Comparison of ENCODE assay signal across 1 cellular context in genomic region chr6:7910654-7911344, GRCh38.
TF ChIP-seq lines count a peak whose summit lies in the region.

TSS of gene TXNDC5 (minus strand) at chr6:7910788. CDS start at chr6:7910776, 12 bp downstream.

TF ChIP-seq in K562, 482 proteins besides CTCF, POLR2A, EP300 and RAD21 (continued from another document and continues in another):
- TF ChIP-seq CREB3L1 (IDR thresholded peaks at IDR 0.05; ENCODE audit: borderline replicate concordance, low read depth) (no peak), JUN (IDR thresholded peaks at IDR 0.05; ENCODE audit: borderline replicate concordance, low read depth, low read length) (no peak), JUN (CRISPR knock-in tag; IDR thresholded peaks at IDR 0.05; ENCODE audit: borderline replicate concordance) (no peak), ARID1B (IDR thresholded peaks at IDR 0.05) (no peak), HDAC3 (IDR thresholded peaks at IDR 0.05; ENCODE audit: borderline replicate concordance, partially characterized antibody) (no peak), DMBX1 (CRISPR knock-in tag; IDR thresholded peaks at IDR 0.05; ENCODE audit: borderline replicate concordance) (no peak), RHOXF2B (CRISPR knock-in tag; conservative IDR thresholded peaks at IDR 0.05) (no peak), SMARCC2 (IDR thresholded peaks at IDR 0.05; ENCODE audit: low read depth) (no peak), TBL1XR1 (IDR thresholded peaks at IDR 0.05; ENCODE audit: low read length in 2 of 2) (no peak), TEAD2 (tag; IDR thresholded peaks at IDR 0.05) (no peak), SMAD4 (CRISPR knock-in tag; conservative IDR thresholded peaks at IDR 0.05) (0 out of 2 replicates have a peak, but pooled peaks have one; percentile 17), ZNF766 (CRISPR knock-in tag; conservative IDR thresholded peaks at IDR 0.05) (no peak), MEF2D (tag; conservative IDR thresholded peaks at IDR 0.05; ENCODE audit: low read depth) (no peak), ZNF277 (CRISPR knock-in tag; IDR thresholded peaks at IDR 0.05; ENCODE audit: borderline replicate concordance) (no peak), MAFK (IDR thresholded peaks at IDR 0.05; ENCODE audit: low read length) (0 out of 2 replicates have a peak, but pooled peaks have one; percentile 8), PHF8 (IDR thresholded peaks at IDR 0.05; ENCODE audit: borderline replicate concordance, low read length) (peak; percentile 48; the same call in 1 of the 2 replicates), ZBTB7A (IDR thresholded peaks at IDR 0.05; ENCODE audit: borderline replicate concordance, control insufficient read depth, low read depth, low read length) (no peak), ERF (CRISPR knock-in tag; IDR thresholded peaks at IDR 0.05) (no peak), ZNF707 (CRISPR knock-in tag; conservative IDR thresholded peaks at IDR 0.05) (no peak), HINFP (tag; conservative IDR thresholded peaks at IDR 0.05; ENCODE audit: low read depth) (no peak), ZNF124 (CRISPR knock-in tag; IDR thresholded peaks at IDR 0.05) (no peak), ZNF133 (CRISPR knock-in tag; IDR thresholded peaks at IDR 0.05) (no peak), ARID4B (CRISPR knock-in tag; IDR thresholded peaks at IDR 0.05) (no peak; the same call in 1 of the 2 replicates), RFX5 (IDR thresholded peaks at IDR 0.05; ENCODE audit: low read depth, low read length) (no peak), POLR2AphosphoS2 (IDR thresholded peaks at IDR 0.05; ENCODE audit: low read length) (no peak), ESRRB (CRISPR knock-in tag; IDR thresholded peaks at IDR 0.05; ENCODE audit: borderline replicate concordance) (no peak), GABPA (tag; conservative IDR thresholded peaks at IDR 0.05; ENCODE audit: low read depth) (peak; percentile 71), CHCHD3 (CRISPR knock-in tag; IDR thresholded peaks at IDR 0.05) (no peak), SMARCA5 (IDR thresholded peaks at IDR 0.05) (no peak), NFRKB (IDR thresholded peaks at IDR 0.05; ENCODE audit: low read depth) (no peak), SMARCA4 (IDR thresholded peaks at IDR 0.05) (no peak), ADNP (tag; IDR thresholded peaks at IDR 0.05) (no peak), MCM2 (IDR thresholded peaks at IDR 0.05; ENCODE audit: low read depth) (no peak), CSDE1 (IDR thresholded peaks at IDR 0.05) (no peak), FOS (IDR thresholded peaks at IDR 0.05; ENCODE audit: extremely low read depth, insufficient read length) (no peak), ATF7 (IDR thresholded peaks at IDR 0.05) (peak; percentile 43), KDM1A (IDR thresholded peaks at IDR 0.05) (no peak), ZNF274 (IDR thresholded peaks at IDR 0.05; ENCODE audit: borderline replicate concordance, low read depth, low read length) (no peak)
- TF ChIP-seq, protein P1, sequence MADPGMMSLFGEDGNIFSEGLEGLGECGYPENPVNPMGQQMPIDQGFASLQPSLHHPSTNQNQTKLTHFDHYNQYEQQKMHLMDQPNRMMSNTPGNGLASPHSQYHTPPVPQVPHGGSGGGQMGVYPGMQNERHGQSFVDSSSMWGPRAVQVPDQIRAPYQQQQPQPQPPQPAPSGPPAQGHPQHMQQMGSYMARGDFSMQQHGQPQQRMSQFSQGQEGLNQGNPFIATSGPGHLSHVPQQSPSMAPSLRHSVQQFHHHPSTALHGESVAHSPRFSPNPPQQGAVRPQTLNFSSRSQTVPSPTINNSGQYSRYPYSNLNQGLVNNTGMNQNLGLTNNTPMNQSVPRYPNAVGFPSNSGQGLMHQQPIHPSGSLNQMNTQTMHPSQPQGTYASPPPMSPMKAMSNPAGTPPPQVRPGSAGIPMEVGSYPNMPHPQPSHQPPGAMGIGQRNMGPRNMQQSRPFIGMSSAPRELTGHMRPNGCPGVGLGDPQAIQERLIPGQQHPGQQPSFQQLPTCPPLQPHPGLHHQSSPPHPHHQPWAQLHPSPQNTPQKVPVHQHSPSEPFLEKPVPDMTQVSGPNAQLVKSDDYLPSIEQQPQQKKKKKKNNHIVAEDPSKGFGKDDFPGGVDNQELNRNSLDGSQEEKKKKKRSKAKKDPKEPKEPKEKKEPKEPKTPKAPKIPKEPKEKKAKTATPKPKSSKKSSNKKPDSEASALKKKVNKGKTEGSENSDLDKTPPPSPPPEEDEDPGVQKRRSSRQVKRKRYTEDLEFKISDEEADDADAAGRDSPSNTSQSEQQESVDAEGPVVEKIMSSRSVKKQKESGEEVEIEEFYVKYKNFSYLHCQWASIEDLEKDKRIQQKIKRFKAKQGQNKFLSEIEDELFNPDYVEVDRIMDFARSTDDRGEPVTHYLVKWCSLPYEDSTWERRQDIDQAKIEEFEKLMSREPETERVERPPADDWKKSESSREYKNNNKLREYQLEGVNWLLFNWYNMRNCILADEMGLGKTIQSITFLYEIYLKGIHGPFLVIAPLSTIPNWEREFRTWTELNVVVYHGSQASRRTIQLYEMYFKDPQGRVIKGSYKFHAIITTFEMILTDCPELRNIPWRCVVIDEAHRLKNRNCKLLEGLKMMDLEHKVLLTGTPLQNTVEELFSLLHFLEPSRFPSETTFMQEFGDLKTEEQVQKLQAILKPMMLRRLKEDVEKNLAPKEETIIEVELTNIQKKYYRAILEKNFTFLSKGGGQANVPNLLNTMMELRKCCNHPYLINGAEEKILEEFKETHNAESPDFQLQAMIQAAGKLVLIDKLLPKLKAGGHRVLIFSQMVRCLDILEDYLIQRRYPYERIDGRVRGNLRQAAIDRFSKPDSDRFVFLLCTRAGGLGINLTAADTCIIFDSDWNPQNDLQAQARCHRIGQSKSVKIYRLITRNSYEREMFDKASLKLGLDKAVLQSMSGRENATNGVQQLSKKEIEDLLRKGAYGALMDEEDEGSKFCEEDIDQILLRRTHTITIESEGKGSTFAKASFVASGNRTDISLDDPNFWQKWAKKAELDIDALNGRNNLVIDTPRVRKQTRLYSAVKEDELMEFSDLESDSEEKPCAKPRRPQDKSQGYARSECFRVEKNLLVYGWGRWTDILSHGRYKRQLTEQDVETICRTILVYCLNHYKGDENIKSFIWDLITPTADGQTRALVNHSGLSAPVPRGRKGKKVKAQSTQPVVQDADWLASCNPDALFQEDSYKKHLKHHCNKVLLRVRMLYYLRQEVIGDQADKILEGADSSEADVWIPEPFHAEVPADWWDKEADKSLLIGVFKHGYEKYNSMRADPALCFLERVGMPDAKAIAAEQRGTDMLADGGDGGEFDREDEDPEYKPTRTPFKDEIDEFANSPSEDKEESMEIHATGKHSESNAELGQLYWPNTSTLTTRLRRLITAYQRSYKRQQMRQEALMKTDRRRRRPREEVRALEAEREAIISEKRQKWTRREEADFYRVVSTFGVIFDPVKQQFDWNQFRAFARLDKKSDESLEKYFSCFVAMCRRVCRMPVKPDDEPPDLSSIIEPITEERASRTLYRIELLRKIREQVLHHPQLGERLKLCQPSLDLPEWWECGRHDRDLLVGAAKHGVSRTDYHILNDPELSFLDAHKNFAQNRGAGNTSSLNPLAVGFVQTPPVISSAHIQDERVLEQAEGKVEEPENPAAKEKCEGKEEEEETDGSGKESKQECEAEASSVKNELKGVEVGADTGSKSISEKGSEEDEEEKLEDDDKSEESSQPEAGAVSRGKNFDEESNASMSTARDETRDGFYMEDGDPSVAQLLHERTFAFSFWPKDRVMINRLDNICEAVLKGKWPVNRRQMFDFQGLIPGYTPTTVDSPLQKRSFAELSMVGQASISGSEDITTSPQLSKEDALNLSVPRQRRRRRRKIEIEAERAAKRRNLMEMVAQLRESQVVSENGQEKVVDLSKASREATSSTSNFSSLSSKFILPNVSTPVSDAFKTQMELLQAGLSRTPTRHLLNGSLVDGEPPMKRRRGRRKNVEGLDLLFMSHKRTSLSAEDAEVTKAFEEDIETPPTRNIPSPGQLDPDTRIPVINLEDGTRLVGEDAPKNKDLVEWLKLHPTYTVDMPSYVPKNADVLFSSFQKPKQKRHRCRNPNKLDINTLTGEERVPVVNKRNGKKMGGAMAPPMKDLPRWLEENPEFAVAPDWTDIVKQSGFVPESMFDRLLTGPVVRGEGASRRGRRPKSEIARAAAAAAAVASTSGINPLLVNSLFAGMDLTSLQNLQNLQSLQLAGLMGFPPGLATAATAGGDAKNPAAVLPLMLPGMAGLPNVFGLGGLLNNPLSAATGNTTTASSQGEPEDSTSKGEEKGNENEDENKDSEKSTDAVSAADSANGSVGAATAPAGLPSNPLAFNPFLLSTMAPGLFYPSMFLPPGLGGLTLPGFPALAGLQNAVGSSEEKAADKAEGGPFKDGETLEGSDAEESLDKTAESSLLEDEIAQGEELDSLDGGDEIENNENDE (IDR thresholded peaks at IDR 0.05; ENCODE audit: low read depth, low read length): no peak
- TF ChIP-seq, protein P2, sequence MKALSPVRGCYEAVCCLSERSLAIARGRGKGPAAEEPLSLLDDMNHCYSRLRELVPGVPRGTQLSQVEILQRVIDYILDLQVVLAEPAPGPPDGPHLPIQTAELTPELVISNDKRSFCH (CRISPR knock-in tag; IDR thresholded peaks at IDR 0.05): no peak
- TF ChIP-seq, protein P2 (tag; IDR thresholded peaks at IDR 0.05): peak; percentile 48; the same call in 1 of the 2 replicates
- TF ChIP-seq, protein P3, sequence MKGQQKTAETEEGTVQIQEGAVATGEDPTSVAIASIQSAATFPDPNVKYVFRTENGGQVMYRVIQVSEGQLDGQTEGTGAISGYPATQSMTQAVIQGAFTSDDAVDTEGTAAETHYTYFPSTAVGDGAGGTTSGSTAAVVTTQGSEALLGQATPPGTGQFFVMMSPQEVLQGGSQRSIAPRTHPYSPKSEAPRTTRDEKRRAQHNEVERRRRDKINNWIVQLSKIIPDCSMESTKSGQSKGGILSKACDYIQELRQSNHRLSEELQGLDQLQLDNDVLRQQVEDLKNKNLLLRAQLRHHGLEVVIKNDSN (CRISPR knock-in tag; IDR thresholded peaks at IDR 0.05): no peak
- TF ChIP-seq, protein P4, sequence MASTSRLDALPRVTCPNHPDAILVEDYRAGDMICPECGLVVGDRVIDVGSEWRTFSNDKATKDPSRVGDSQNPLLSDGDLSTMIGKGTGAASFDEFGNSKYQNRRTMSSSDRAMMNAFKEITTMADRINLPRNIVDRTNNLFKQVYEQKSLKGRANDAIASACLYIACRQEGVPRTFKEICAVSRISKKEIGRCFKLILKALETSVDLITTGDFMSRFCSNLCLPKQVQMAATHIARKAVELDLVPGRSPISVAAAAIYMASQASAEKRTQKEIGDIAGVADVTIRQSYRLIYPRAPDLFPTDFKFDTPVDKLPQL (IDR thresholded peaks at IDR 0.05; ENCODE audit: extremely low read depth, insufficient read length): no peak
